ENCODE assay signal across 30 cellular contexts in genomic region chr1:53645690-53646078, GRCh38.
"Had no signal": no experiment of that assay in that cellular context is flagged by ENCODE, and none has a peak within 500 bp of the region (broad histone marks: within the 10 kb centered on the region; RNA-seq: fewer than 3 reads in every experiment).

No MANE protein-coding gene starts in this region.

- DNase-seq: hippocampal formation; left colon; lower lobe of right lung; mammary epithelial cell; naive B cell; natural killer cell; nephron progenitor cell; occipital lobe; ovary; stimulated activated CD4-positive, alpha-beta T cell treated with anti-CD3 and anti-CD28 coated beads, Interleukin-12 subunit alpha, Interleukin-12 subunit beta, amount 100 ng/mL, for 4 hours; stimulated activated CD4-positive, alpha-beta T cell treated with anti-CD3 and anti-CD28 coated beads, Interleukin-15, amount 100 ng/mL, for 24 hours; stimulated activated CD4-positive, alpha-beta T cell treated with anti-CD3 and anti-CD28 coated beads, Interleukin-2, amount 100 ng/mL, for 24 hours; stimulated activated CD4-positive, alpha-beta T cell treated with anti-CD3 and anti-CD28 coated beads, Interleukin-4, amount 100 ng/mL, for 1 hour; stimulated activated naive B cell treated with anti-CD40 and anti-IgM and Interleukin-4, amounts not matched to agents 10 μg/mL and 1 μg/mL and 100 μg/mL, for 72 hours; stimulated activated naive CD8-positive, alpha-beta T cell treated with anti-CD3 and anti-CD28 coated beads, Interleukin-15, Interleukin-2, amounts not matched to agents 100 U/mL and 50 U/mL, for 24 hours; testis; thyroid gland; transverse colon had no signal

- H3K4me1 Mint-ChIP-seq: naive B cell; natural killer cell; stimulated activated naive B cell treated with anti-CD40 and anti-IgM and Interleukin-4, amounts not matched to agents 10 μg/mL and 1 μg/mL and 100 μg/mL, for 72 hours had no signal

- H3K9me3 Mint-ChIP-seq: mesothelial cell of epicardium; natural killer cell; nephron progenitor cell; neural progenitor cell; stimulated activated naive B cell treated with anti-CD40 and anti-IgM and Interleukin-4, amounts not matched to agents 10 μg/mL and 1 μg/mL and 100 μg/mL, for 72 hours had no signal

- ATAC-seq: left colon; left lung; lower lobe of right lung; natural killer cell; right lobe of liver; stimulated activated naive B cell treated with anti-CD40 and anti-IgM and Interleukin-4, amounts not matched to agents 10 μg/mL and 1 μg/mL and 100 μg/mL, for 72 hours; stimulated activated naive CD8-positive, alpha-beta T cell treated with anti-CD3 and anti-CD28 coated beads, Interleukin-15, Interleukin-2, amounts not matched to agents 100 U/mL and 50 U/mL, for 24 hours; upper lobe of right lung had no signal

- H3K27ac ChIP-seq: left lung, lower lobe of right lung, neural progenitor cell, neutrophil, ovary, right atrium auricular region, right lobe of liver, skin epidermis, stomach, testis, thyroid gland, transverse colon, upper lobe of right lung had no signal

- H3K4me1 ChIP-seq: left lung, lower lobe of right lung, neural progenitor cell, right atrium auricular region, right lobe of liver, stomach, testis, thyroid gland, transverse colon, upper lobe of right lung had no signal

- H3K36me3 Mint-ChIP-seq: mesothelial cell of epicardium; naive B cell; natural killer cell; neural progenitor cell; stimulated activated naive B cell treated with anti-CD40 and anti-IgM and Interleukin-4, amounts not matched to agents 10 μg/mL and 1 μg/mL and 100 μg/mL, for 72 hours had no signal

- H3K4me3 ChIP-seq: left lung, lower lobe of right lung, neural progenitor cell, ovary, right atrium auricular region, right lobe of liver, skin epidermis, stomach, testis, thyroid gland, transverse colon, upper lobe of right lung had no signal

- H3K36me3 ChIP-seq: left lung, lower lobe of right lung, neural progenitor cell, neutrophil, ovary, right atrium auricular region, right lobe of liver, stomach, thyroid gland, transverse colon, upper lobe of right lung had no signal

- H3K9ac ChIP-seq: neural progenitor cell had no signal

- H3K4me2 ChIP-seq: neural progenitor cell had no signal

- FAIRE-seq: keratinocyte, urothelium cell line had no signal

- H3K27me3 ChIP-seq: neural progenitor cell, neutrophil, ovary, right atrium auricular region, right lobe of liver, stomach, testis, thyroid gland, transverse colon, upper lobe of right lung had no signal

- H3K27ac Mint-ChIP-seq: mesothelial cell of epicardium; naive B cell; natural killer cell; nephron progenitor cell; neural progenitor cell; progenitor cell of endocrine pancreas; stimulated activated naive B cell treated with anti-CD40 and anti-IgM and Interleukin-4, amounts not matched to agents 10 μg/mL and 1 μg/mL and 100 μg/mL, for 72 hours had no signal

- H2AFZ ChIP-seq: neural progenitor cell had no signal

- H3K4me3 Mint-ChIP-seq: mesothelial cell of epicardium; naive B cell; natural killer cell; nephron progenitor cell; neural progenitor cell; stimulated activated naive B cell treated with anti-CD40 and anti-IgM and Interleukin-4, amounts not matched to agents 10 μg/mL and 1 μg/mL and 100 μg/mL, for 72 hours had no signal

- H3K9me3 ChIP-seq: left lung, lower lobe of right lung, neutrophil, ovary, right atrium auricular region, right lobe of liver, stomach, testis, thyroid gland, transverse colon, upper lobe of right lung had no signal
